In genomic region chr15:41774062-41774872, GRCh38 we compare ENCODE assay signal across 8 cellular contexts.
DNase-seq lines count a peak whose midpoint lies in the region; ATAC-seq and TF ChIP-seq lines count a peak whose summit lies in the region.

TSS of gene MAPKBP1 (plus strand) at chr15:41774484. CDS start at chr15:41775276, 792 bp downstream.

- H3K4me3 ChIP-seq in astrocyte of the spinal cord (ENCODE audit: low read depth, low read length): peak within 1 kb of the TSS; percentile 76
- H3K4me3 ChIP-seq in retinal pigment epithelial cell (ENCODE audit: low read length): peak within 1 kb of the TSS; percentile 87

- in situ Hi-C loops in astrocyte of the spinal cord (cut with HindIII; ENCODE audit: low sequenced_read_pairs): no loop called here

- TF ChIP-seq CTCF in 22Rv1 (IDR thresholded peaks at IDR 0.05) (peak; percentile 90), astrocyte of the spinal cord (IDR thresholded peaks at IDR 0.05; ENCODE audit: low read depth, low read length) (peak; percentile 87), retinal pigment epithelial cell (conservative IDR thresholded peaks at IDR 0.05; ENCODE audit: low read depth, low read length) (peak; percentile 85)

- ATAC-seq in GM18511 (IDR thresholded peaks at IDR 0.05; ENCODE audit: unreplicated experiment): peak; percentile 84
- ATAC-seq in HG03039 (IDR thresholded peaks at IDR 0.05; ENCODE audit: unreplicated experiment): peak; percentile 79

- DNase-seq in NCI-H2081 (lab: John Stamatoyannopoulos, UW) (peak; percentile 97), T1000 (lab: John Stamatoyannopoulos, UW) (peak; percentile 97), astrocyte of the spinal cord (ENCODE audit: low read depth, low spot score) (peak; percentile 99), hypothalamus (lab: John Stamatoyannopoulos, UW) (peak; percentile 68 to 98 (median 94)), retinal pigment epithelial cell (ENCODE audit: low read depth) (peak; percentile 95)

- peak within 1 kb of the TSS; percentile 81 for H3K27ac ChIP-seq in 22Rv1

Comparison
In these comparisons a context has a peak if more than half of its experiments do, and no peak if none do; other contexts are left out.
1. Peak in every context shown above with its lines: DNase-seq, ATAC-seq, H3K4me3 ChIP-seq and H3K27ac ChIP-seq.